In the genomic region with DNA sequence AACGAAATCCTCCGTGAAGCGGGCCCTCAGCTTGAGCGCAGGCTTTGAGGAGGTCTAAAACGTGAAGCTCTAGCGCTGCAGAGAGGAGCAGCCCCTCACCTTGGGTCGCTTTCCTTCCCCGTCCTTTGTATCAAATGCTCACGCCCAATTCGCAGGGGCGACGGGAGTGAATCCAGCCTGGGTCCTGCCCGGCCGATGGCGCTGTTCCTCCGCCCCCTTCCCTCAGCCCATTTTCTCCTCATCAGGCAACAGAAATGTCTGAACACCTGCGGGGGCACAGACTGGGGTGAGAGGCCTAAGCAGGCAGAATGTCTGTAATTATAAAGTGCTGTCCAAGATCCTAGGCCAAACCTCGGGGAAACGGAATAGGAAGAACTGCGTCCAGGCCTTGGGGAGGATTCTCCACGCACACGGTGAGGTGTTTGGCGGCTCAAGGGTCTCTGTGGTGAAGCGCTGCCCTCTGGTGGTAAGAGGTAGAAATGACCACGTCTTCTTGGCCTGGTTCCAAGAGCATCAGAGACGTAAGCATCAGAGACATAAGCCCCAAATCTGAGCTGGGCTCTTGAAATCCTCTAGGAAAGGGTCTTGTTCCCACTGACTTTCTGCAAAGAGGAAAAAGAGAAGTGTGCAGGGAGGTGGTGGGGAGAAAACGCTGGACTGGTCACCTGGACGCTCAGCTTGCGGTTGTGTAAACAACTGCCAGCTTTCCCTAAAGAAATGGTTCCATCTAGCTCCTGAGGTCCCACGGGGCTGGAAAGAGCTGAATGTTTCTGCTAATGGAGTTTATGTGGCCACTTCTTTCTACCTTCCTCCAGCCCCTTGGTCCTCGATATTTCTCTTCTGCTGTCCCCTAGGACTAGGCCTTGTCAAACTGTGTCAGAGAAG, we compare ENCODE assay signal across 9 cellular contexts.
A peak's percentile ranks its signal among the peaks of the same experiment; 100 is the strongest.
DNase-seq lines count a peak whose midpoint lies in the region; ATAC-seq and TF ChIP-seq lines count a peak whose summit lies in the region.
"Had no signal": no experiment of that assay in that cellular context is flagged by ENCODE, and none has a peak within 500 bp of the region (broad histone marks: within the 10 kb centered on the region; RNA-seq: fewer than 3 reads in every experiment).

No MANE protein-coding gene starts in this region.

- H3K4me1 Mint-ChIP-seq in activated T-cell treated with anti-CD3 and anti-CD28 coated beads, Interleukin-2, amount 50 U/mL, for 72 hours (ENCODE audit: low read depth): peaks cover 27% of the 10 kb centered on the region

- H2BK120ac ChIP-seq in neuronal stem cell (ENCODE audit: low read depth, low read length): no peak overlapping the region

- TF ChIP-seq CTCF in PC-9 (conservative IDR thresholded peaks at IDR 0.05) (peak; percentile 94), fibroblast of villous mesenchyme (IDR thresholded peaks at IDR 0.05; ENCODE audit: insufficient read depth, low read depth, low read length) (peak; percentile 81)

- H3K9me3 Mint-ChIP-seq in activated T-cell treated with anti-CD3 and anti-CD28 coated beads, Interleukin-2, amount 50 U/mL, for 72 hours: no peaks in the 10 kb centered on the region
- H3K9me3 Mint-ChIP-seq: activated naive CD4-positive, alpha-beta T cell treated with anti-CD3 and anti-CD28 coated beads, Interleukin-2, amount 50 U/mL, for 24 hours had no signal

- intact Hi-C loops in PC-9 (cut with micrococcal nuclease; ENCODE audit: unreplicated experiment): loop anchor here (5.0 kb wide), 5 partner anchors 149 to 729 kb away; no protein-coding TSS in a partner anchor

- CTCF ChIA-PET in PC-9 (lab: Charles Lee): interaction anchor here (0.7 kb wide), 1 partner anchor 161 kb away, joined by 3 read pairs; no protein-coding TSS in a partner anchor

- H3K79me2 ChIP-seq in PC-9 (ENCODE audit: low read depth): no peaks in the 10 kb centered on the region

- no peak overlapping the region for H3K27ac Mint-ChIP-seq in activated T-cell treated with anti-CD3 and anti-CD28 coated beads, Interleukin-2, amount 50 U/mL, for 72 hours
- H3K27ac Mint-ChIP-seq: activated naive CD4-positive, alpha-beta T cell treated with anti-CD3 and anti-CD28 coated beads, Interleukin-2, amount 50 U/mL, for 24 hours had no signal

- no peak overlapping the region for H3K18ac ChIP-seq in neuronal stem cell (ENCODE audit: low read length)

- no CpG with 5 or more reads among the region's 31 CpGs for WGBS in neuronal stem cell (ENCODE audit: extremely low coverage in 2 of 2, insufficient read length in 2 of 2, insufficient replicate concordance in 1 of 2), 2 donors

- no peaks in the 10 kb centered on the region for H3K36me3 ChIP-seq in PC-9 (ENCODE audit: low read depth)
- H3K36me3 ChIP-seq in neuronal stem cell (replicated peaks in 1 of 2; ENCODE audit: control insufficient read depth in 2 of 2, insufficient read depth in 2 of 2, low read length in 2 of 2): no peaks in the 10 kb centered on the region

- no peak overlapping the region for H3K4ac ChIP-seq in neuronal stem cell (ENCODE audit: low read length)

- no peaks in the 10 kb centered on the region for H3K36me3 Mint-ChIP-seq in activated T-cell treated with anti-CD3 and anti-CD28 coated beads, Interleukin-2, amount 50 U/mL, for 72 hours (ENCODE audit: insufficient read depth in 2 of 2)
- H3K36me3 Mint-ChIP-seq: activated naive CD4-positive, alpha-beta T cell treated with anti-CD3 and anti-CD28 coated beads, Interleukin-2, amount 50 U/mL, for 24 hours had no signal

- H2BK15ac ChIP-seq in neuronal stem cell (ENCODE audit: low read length): no peak overlapping the region

- H3K79me1 ChIP-seq in neuronal stem cell (ENCODE audit: low read depth, low read length): no peaks in the 10 kb centered on the region

- H2AFZ ChIP-seq in PC-9 (no peak overlapping the region), neuronal stem cell (ENCODE audit: low read length) (peak overlapping the region; percentile 71)

- DNase-seq in DMS 273 treated with DMSO at 0.1 percent for 48 hours (lab: John Stamatoyannopoulos, UW) (peak; percentile 11), HuH-7 (ENCODE audit: low spot score) (peak; percentile 52), PC-9 (peak; percentile 59 to 64), fibroblast of villous mesenchyme (ENCODE audit: low read depth) (peak; percentile 70), neuronal stem cell (ENCODE audit: low spot score) (peak; percentile 74), stromal cell of bone marrow (ENCODE audit: low read depth) (peak; percentile 27)
- DNase-seq in activated T-cell treated with anti-CD3 and anti-CD28 coated beads, Interleukin-2, amount 50 U/mL, for 72 hours: peak; percentile 69 to 83

- peak; percentile 77 to 78 for ATAC-seq in activated T-cell treated with anti-CD3 and anti-CD28 coated beads, Interleukin-2, amount 50 U/mL, for 72 hours (replicated peaks in 1 of 2)
- ATAC-seq in GM18520 (IDR thresholded peaks at IDR 0.05; ENCODE audit: unreplicated experiment): no peak

- H3K4me2 ChIP-seq in PC-9: no peak overlapping the region
- H3K4me2 ChIP-seq in neuronal stem cell (ENCODE audit: insufficient read depth, low read length, poor library complexity, severe bottlenecking): peak overlapping the region; percentile 50

- H3K4me3 Mint-ChIP-seq in activated T-cell treated with anti-CD3 and anti-CD28 coated beads, Interleukin-2, amount 50 U/mL, for 72 hours: peak overlapping the region; percentile 20 to 45
- H3K4me3 Mint-ChIP-seq: activated naive CD4-positive, alpha-beta T cell treated with anti-CD3 and anti-CD28 coated beads, Interleukin-2, amount 50 U/mL, for 24 hours had no signal

- no peak overlapping the region for H2AK5ac ChIP-seq in neuronal stem cell (ENCODE audit: low read depth, low read length)

- H3F3A ChIP-seq in PC-9 (ENCODE audit: insufficient read depth, low read depth): no peaks in the 10 kb centered on the region

- peaks cover 5% of the 10 kb centered on the region for H3K27me3 Mint-ChIP-seq in activated T-cell treated with anti-CD3 and anti-CD28 coated beads, Interleukin-2, amount 50 U/mL, for 72 hours (ENCODE audit: low read depth)
- H3K27me3 Mint-ChIP-seq: activated naive CD4-positive, alpha-beta T cell treated with anti-CD3 and anti-CD28 coated beads, Interleukin-2, amount 50 U/mL, for 24 hours had no signal

- H4K20me1 ChIP-seq in PC-9 (ENCODE audit: insufficient read depth): no peaks in the 10 kb centered on the region

- no peak overlapping the region for H2BK12ac ChIP-seq in neuronal stem cell (ENCODE audit: low read length)

- no peak overlapping the region for H2BK5ac ChIP-seq in neuronal stem cell (ENCODE audit: low read length)

- H3K9ac ChIP-seq in neuronal stem cell (ENCODE audit: low read depth, low read length, poor library complexity): no peak overlapping the region

- no peaks in the 10 kb centered on the region for H3K9me3 ChIP-seq in PC-9 (ENCODE audit: insufficient read depth, low read depth)
- no peaks in the 10 kb centered on the region for H3K9me3 ChIP-seq in neuronal stem cell (replicated peaks in 1 of 2; ENCODE audit: control insufficient read depth in 2 of 2, insufficient read depth in 1 of 2, low read depth in 1 of 2, low read length in 2 of 2)

- no peak overlapping the region for H3K23ac ChIP-seq in neuronal stem cell (ENCODE audit: low read depth, low read length, poor library complexity)

- no TSS peak for BruUV-seq in PC-9 (replicated peaks; lab: Mats Ljungman, UMichigan)

- H3K27me3 ChIP-seq in PC-9 (ENCODE audit: insufficient read depth, low read depth) (peaks cover 4% of the 10 kb centered on the region; the same call in 1 of the 2 replicates), neuronal stem cell (ENCODE audit: control insufficient read depth in 3 of 3, insufficient read depth in 3 of 3, low read depth in 1 of 3, low read length in 3 of 3) (peaks cover 0 to 26% (median 0%) of the 10 kb centered on the region in 3 experiments)

- no peak overlapping the region for H4K8ac ChIP-seq in neuronal stem cell (ENCODE audit: low read depth, low read length)

- no peak overlapping the region for H4K91ac ChIP-seq in neuronal stem cell (ENCODE audit: low read depth, low read length, poor library complexity)

- H3K4me1 ChIP-seq in PC-9 (replicated peaks; ENCODE audit: insufficient read depth): no peaks in the 10 kb centered on the region
- peaks cover 0 to 3% of the 10 kb centered on the region in 2 donors for H3K4me1 ChIP-seq in neuronal stem cell (ENCODE audit: control insufficient read depth in 2 of 2, insufficient read depth in 1 of 2, low read depth in 1 of 2, low read length in 2 of 2)

- H3K14ac ChIP-seq in neuronal stem cell (ENCODE audit: low read length): no peak overlapping the region

- H3K4me3 ChIP-seq in PC-9 (no peak overlapping the region), fibroblast of villous mesenchyme (ENCODE audit: low read depth, low read length) (no peak overlapping the region), neuronal stem cell (ENCODE audit: low read length in 2 of 2) (no peak overlapping the region)

- H3K9me2 ChIP-seq in PC-9 (ENCODE audit: insufficient read depth): no peaks in the 10 kb centered on the region

- no peak overlapping the region for H3K27ac ChIP-seq in PC-9
- H3K27ac ChIP-seq in neuronal stem cell (replicated peaks; ENCODE audit: low read length): no peak overlapping the region

- POLR2A ChIA-PET in PC-9 (lab: Charles Lee; ENCODE audit: unreplicated experiment): interaction anchor here (0.6 kb wide), 1 partner anchor 203 kb away, joined by 5 read pairs; no protein-coding TSS in a partner anchor

Comparison
In these comparisons a context has a peak if more than half of its experiments do, and no peak if none do; other contexts are left out.
1. DNase-seq: peak in every context shown above with its lines; median percentile 76 in activated T-cell treated with anti-CD3 and anti-CD28 coated beads, Interleukin-2, amount 50 U/mL, for 72 hours; 74 in neuronal stem cell; 70 in fibroblast of villous mesenchyme; 62 in PC-9; 52 in HuH-7; 27 in stromal cell of bone marrow; 11 in DMS 273 treated with DMSO at 0.1 percent for 48 hours.